In genomic region chr2:143611336-143611735, GRCh38 we compare ENCODE assay signal across 20 cellular contexts.
DNase-seq lines count a peak whose midpoint lies in the region; ATAC-seq and TF ChIP-seq lines count a peak whose summit lies in the region.
"Had no signal": no experiment of that assay in that cellular context is flagged by ENCODE, and none has a peak within 500 bp of the region (broad histone marks: within the 10 kb centered on the region; RNA-seq: fewer than 3 reads in every experiment).

No MANE protein-coding gene starts in this region.

- H3K27ac Mint-ChIP-seq in CD4-positive, alpha-beta T cell, result peak overlapping the region; percentile 2
- peak overlapping the region; percentile 1 for H3K27ac Mint-ChIP-seq in CD8-positive, alpha-beta T cell
- H3K27ac Mint-ChIP-seq in T-helper 17 cell (peak overlapping the region; percentile 30), nephron (peak overlapping the region in 2 of 3 experiments; percentile 46 to 49)
- H3K27ac Mint-ChIP-seq: H9, HFFc6 had no signal

- DNase-seq in CD4-positive, alpha-beta T cell, result no peak
- no peak for DNase-seq in CD8-positive, alpha-beta T cell
- DNase-seq in T-helper 17 cell (no peak), lower lobe of right lung (no peak), H4 (ENCODE audit: low spot score) (no peak), transverse colon (no peak)
- no peak for DNase-seq in stimulated activated CD4-positive, alpha-beta T cell treated with anti-CD3 and anti-CD28 coated beads, Interleukin-4, amount 100 ng/mL, for 24 hours
- DNase-seq: 8988T, ACHN, C1 segment of cervical spinal cord, Calu3, COR-L47, DMS53, DMS79 treated with DMSO at 0.1 percent for 48 hours, GF-D8, GM23248, H9, HFFc6 had no signal

- no peak overlapping the region for H3K4me3 Mint-ChIP-seq in CD4-positive, alpha-beta T cell
- no peak overlapping the region for H3K4me3 Mint-ChIP-seq in CD8-positive, alpha-beta T cell
- H3K4me3 Mint-ChIP-seq in T-helper 17 cell (no peak overlapping the region), nephron (no peak overlapping the region)
- H3K4me3 Mint-ChIP-seq: H9, HFFc6 had no signal

- no peaks in the 10 kb centered on the region for H3K27me3 Mint-ChIP-seq in CD4-positive, alpha-beta T cell
- no peaks in the 10 kb centered on the region for H3K27me3 Mint-ChIP-seq in CD8-positive, alpha-beta T cell (ENCODE audit: low read depth)
- H3K27me3 Mint-ChIP-seq in T-helper 17 cell (no peaks in the 10 kb centered on the region), nephron (ENCODE audit: low read depth) (peaks cover 4% of the 10 kb centered on the region)

- H3K4me1 Mint-ChIP-seq in CD4-positive, alpha-beta T cell (ENCODE audit: low read depth), result peaks cover 85% of the 10 kb centered on the region
- peaks cover 81% of the 10 kb centered on the region for H3K4me1 Mint-ChIP-seq in CD8-positive, alpha-beta T cell (ENCODE audit: low read depth)
- H3K4me1 Mint-ChIP-seq in T-helper 17 cell (peaks cover 49% of the 10 kb centered on the region), nephron (peaks cover 67% of the 10 kb centered on the region)

- H3K4me3 ChIP-seq in CD8-positive, alpha-beta T cell (ENCODE audit: low read depth, low read length), result no peak overlapping the region
- H3K4me3 ChIP-seq in lower lobe of right lung, result no peak overlapping the region
- H3K4me3 ChIP-seq in transverse colon, result no peak overlapping the region
- H3K4me3 ChIP-seq: A549, GM23248 had no signal

- H3K9me3 Mint-ChIP-seq in CD4-positive, alpha-beta T cell, result no peaks in the 10 kb centered on the region
- H3K9me3 Mint-ChIP-seq in CD8-positive, alpha-beta T cell, result no peaks in the 10 kb centered on the region
- no peaks in the 10 kb centered on the region for H3K9me3 Mint-ChIP-seq in nephron
- H3K9me3 Mint-ChIP-seq: H9, HFFc6 had no signal

- no peak for ATAC-seq in CD4-positive, alpha-beta T cell (ENCODE audit: poor library complexity)
- no peak for ATAC-seq in CD8-positive, alpha-beta T cell
- ATAC-seq in T-helper 17 cell (no peak), lower lobe of right lung (no peak)
- ATAC-seq: A549 had no signal

- no peaks in the 10 kb centered on the region for H3K27me3 ChIP-seq in CD4-positive, alpha-beta T cell (ENCODE audit: control insufficient read depth, insufficient read depth, low read length)
- H3K27me3 ChIP-seq in CD8-positive, alpha-beta T cell (ENCODE audit: insufficient read depth, low read length), result no peaks in the 10 kb centered on the region
- H3K27me3 ChIP-seq in lower lobe of right lung (ENCODE audit: low read depth), result no peaks in the 10 kb centered on the region
- H3K27me3 ChIP-seq in transverse colon, result no peaks in the 10 kb centered on the region

- TF ChIP-seq EP300 in transverse colon (IDR thresholded peaks at IDR 0.05; ENCODE audit: low read depth), result no peak

- in situ Hi-C loops in transverse colon (cut with MboI; ENCODE audit: low pct_ligation_motif_present in 1 of 4, low pct_unique_long_range_greater_than_20kb in 1 of 4, low sequenced_read_pairs in 3 of 4), result no loop called here

- peaks cover 80% of the 10 kb centered on the region for H3K36me3 Mint-ChIP-seq in CD4-positive, alpha-beta T cell (ENCODE audit: low read depth)
- peaks cover 62% of the 10 kb centered on the region for H3K36me3 Mint-ChIP-seq in CD8-positive, alpha-beta T cell
- H3K36me3 Mint-ChIP-seq in T-helper 17 cell (ENCODE audit: low read depth) (peaks cover 11% of the 10 kb centered on the region), nephron (ENCODE audit: low read depth) (no peaks in the 10 kb centered on the region)

- TF ChIP-seq CTCF in CD4-positive, alpha-beta T cell (IDR thresholded peaks at IDR 0.05), result no peak
- TF ChIP-seq CTCF in CD8-positive, alpha-beta T cell (IDR thresholded peaks at IDR 0.05), result no peak
- TF ChIP-seq CTCF in nephron (IDR thresholded peaks at IDR 0.05; ENCODE audit: unreplicated experiment in 3 of 3) (no peak), lower lobe of right lung (IDR thresholded peaks at IDR 0.05) (no peak), transverse colon (IDR thresholded peaks at IDR 0.05) (no peak)

- no peak overlapping the region for H3K27ac ChIP-seq in CD4-positive, alpha-beta T cell (ENCODE audit: low read depth, low read length)
- H3K27ac ChIP-seq in CD8-positive, alpha-beta T cell (ENCODE audit: low read depth, low read length), result no peak overlapping the region
- H3K27ac ChIP-seq in lower lobe of right lung, result no peak overlapping the region
- no peak overlapping the region for H3K27ac ChIP-seq in transverse colon
- H3K27ac ChIP-seq: A549, GM23248 had no signal

- CTCF ChIA-PET in CD4-positive, alpha-beta T cell (lab: Charles Lee), result no interaction called here
- CTCF ChIA-PET in CD8-positive, alpha-beta T cell (lab: Charles Lee), result no interaction called here

- 80 to 92% methylated on average over 3 to 4 of the region's 4 CpGs for WGBS in transverse colon (ENCODE audit: low coverage in 1 of 2), 2 donors

- intact Hi-C loops in CD4-positive, alpha-beta T cell (cut with DNase I, micrococcal nuclease), result no loop called here
- intact Hi-C loops in CD8-positive, alpha-beta T cell (cut with DNase I, micrococcal nuclease), result no loop called here
- intact Hi-C loops in lower lobe of right lung (cut with DNase I), result no loop called here
- intact Hi-C loops in transverse colon (cut with DNase I; ENCODE audit: low total_unique reads), result no loop called here

- peaks cover 16% of the 10 kb centered on the region for H3K4me1 ChIP-seq in CD8-positive, alpha-beta T cell (ENCODE audit: insufficient read depth, low read length)
- H3K4me1 ChIP-seq in lower lobe of right lung (peaks cover 9% of the 10 kb centered on the region), transverse colon (no peaks in the 10 kb centered on the region)
- H3K4me1 ChIP-seq: A549 had no signal

- no peaks in the 10 kb centered on the region for H3K9me3 ChIP-seq in CD4-positive, alpha-beta T cell (ENCODE audit: control insufficient read depth, low read length)
- no peaks in the 10 kb centered on the region for H3K9me3 ChIP-seq in CD8-positive, alpha-beta T cell (ENCODE audit: low read length)
- H3K9me3 ChIP-seq in T-helper 17 cell (ENCODE audit: control insufficient read depth, low read length, poor library complexity, severe bottlenecking) (no peaks in the 10 kb centered on the region), lower lobe of right lung (no peaks in the 10 kb centered on the region), transverse colon (no peaks in the 10 kb centered on the region)
- H3K9me3 ChIP-seq: A549 had no signal

- POLR2A ChIA-PET in CD4-positive, alpha-beta T cell (lab: Charles Lee), result interaction anchor here (1.1 kb wide), 1 partner anchor 11 kb away, joined by 3 read pairs; no protein-coding TSS in a partner anchor
- POLR2A ChIA-PET in CD8-positive, alpha-beta T cell (lab: Charles Lee), result no interaction called here

- peaks cover 4% of the 10 kb centered on the region for H3K36me3 ChIP-seq in CD8-positive, alpha-beta T cell (ENCODE audit: insufficient read depth, low read length)
- H3K36me3 ChIP-seq in lower lobe of right lung (no peaks in the 10 kb centered on the region), transverse colon (no peaks in the 10 kb centered on the region)

- TF ChIP-seq POLR2A in transverse colon (IDR thresholded peaks at IDR 0.05), result no peak
